ENCODE assay signal across 10 cellular contexts in the genomic region with DNA sequence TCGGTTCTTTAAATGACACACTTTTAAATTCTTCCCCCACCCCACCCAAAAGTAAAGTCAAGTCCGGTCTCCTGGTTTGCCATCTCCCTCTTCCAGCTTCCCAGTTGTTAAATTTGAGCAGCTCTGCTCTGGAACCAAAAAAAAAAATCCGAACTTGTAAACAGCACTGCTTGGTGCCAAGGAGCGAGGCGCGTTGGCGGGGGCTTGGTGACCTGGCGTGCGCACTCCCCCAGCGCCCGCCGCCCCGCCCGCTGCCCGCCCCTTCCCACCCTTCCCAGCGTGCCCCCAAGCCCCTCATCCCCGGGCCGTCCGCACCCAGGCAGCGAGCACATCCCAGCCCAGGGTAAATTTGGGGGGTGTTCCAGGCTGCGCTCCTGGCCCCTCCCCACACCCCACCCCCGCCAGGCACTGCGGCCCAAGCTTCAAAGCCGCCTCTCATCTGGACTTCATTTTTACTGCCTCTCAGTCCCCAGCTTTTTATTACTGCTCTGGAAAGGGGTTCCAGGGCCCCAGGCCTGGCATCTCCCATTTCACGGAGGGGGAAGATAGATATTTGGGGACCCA.
DNase-seq lines count a peak whose midpoint lies in the region; ATAC-seq and TF ChIP-seq lines count a peak whose summit lies in the region.
"Had no signal": no experiment of that assay in that cellular context is flagged by ENCODE, and none has a peak within 500 bp of the region (broad histone marks: within the 10 kb centered on the region; RNA-seq: fewer than 3 reads in every experiment).

No MANE protein-coding gene starts in this region.

- H3K4me3 ChIP-seq in astrocyte of the spinal cord (ENCODE audit: low read depth, low read length) (peak overlapping the region; percentile 57), stomach smooth muscle (ENCODE audit: low read length in 2 of 2) (peak overlapping the region; percentile 52 to 88)

- peak overlapping the region; percentile 97 for H3K4me3 Mint-ChIP-seq in T-helper 2 cell treated with Interferon-gamma antibody and Interleukin-4, amounts not matched to agents 5 μg/mL and 100 μg/mL, for 36 hours

- H3K27me3 Mint-ChIP-seq in T-helper 2 cell treated with Interferon-gamma antibody and Interleukin-4, amounts not matched to agents 5 μg/mL and 100 μg/mL, for 36 hours (ENCODE audit: low read depth), result no peaks in the 10 kb centered on the region

- H3K36me3 ChIP-seq in stomach smooth muscle (ENCODE audit: control insufficient read depth in 2 of 2, insufficient read depth in 2 of 2, low read length in 2 of 2), result peaks cover 16 to 17% of the 10 kb centered on the region in 2 donors

- TF ChIP-seq CTCF in astrocyte of the spinal cord (IDR thresholded peaks at IDR 0.05; ENCODE audit: low read depth, low read length), result no peak

- peaks cover 71% of the 10 kb centered on the region for H3K4me1 ChIP-seq in stomach smooth muscle (ENCODE audit: control insufficient read depth, insufficient read depth, low read length)

- peak overlapping the region; percentile 60 to 73 for H3K9ac ChIP-seq in stomach smooth muscle (ENCODE audit: low read length in 2 of 2)

- ATAC-seq in HG02884 (IDR thresholded peaks at IDR 0.05; ENCODE audit: unreplicated experiment) (no peak), GM21528 (IDR thresholded peaks at IDR 0.05; ENCODE audit: low FRiP score, unreplicated experiment) (no peak)

- H3K9me3 Mint-ChIP-seq in T-helper 2 cell treated with Interferon-gamma antibody and Interleukin-4, amounts not matched to agents 5 μg/mL and 100 μg/mL, for 36 hours, result no peaks in the 10 kb centered on the region

- no peaks in the 10 kb centered on the region for H3K9me3 ChIP-seq in stomach smooth muscle (ENCODE audit: control insufficient read depth in 2 of 2, low read length in 2 of 2)

- DNase-seq in T-helper 2 cell treated with Interferon-gamma antibody and Interleukin-4, amounts not matched to agents 5 μg/mL and 100 μg/mL, for 36 hours (ENCODE audit: low spot score), result no peak
- DNase-seq in T-helper 2 cell, result no peak
- no peak for DNase-seq in astrocyte of the spinal cord (ENCODE audit: low read depth, low spot score)
- DNase-seq in iris pigment epithelial cell (ENCODE audit: low read depth), result peak; percentile 19
- no peak for DNase-seq in NCI-H146 (lab: John Stamatoyannopoulos, UW)
- DNase-seq: AML-193, foreskin melanocyte had no signal

- peaks cover 35% of the 10 kb centered on the region for H3K36me3 Mint-ChIP-seq in T-helper 2 cell treated with Interferon-gamma antibody and Interleukin-4, amounts not matched to agents 5 μg/mL and 100 μg/mL, for 36 hours (ENCODE audit: low read depth)

- peak overlapping the region; percentile 90 for H3K27ac Mint-ChIP-seq in T-helper 2 cell treated with Interferon-gamma antibody and Interleukin-4, amounts not matched to agents 5 μg/mL and 100 μg/mL, for 36 hours

- in situ Hi-C loops in astrocyte of the spinal cord (cut with HindIII; ENCODE audit: low sequenced_read_pairs), result no loop called here

- peaks cover 64% of the 10 kb centered on the region for H3K4me1 Mint-ChIP-seq in T-helper 2 cell treated with Interferon-gamma antibody and Interleukin-4, amounts not matched to agents 5 μg/mL and 100 μg/mL, for 36 hours (ENCODE audit: low read depth)

- no peaks in the 10 kb centered on the region for H3K27me3 ChIP-seq in stomach smooth muscle (ENCODE audit: control insufficient read depth in 1 of 2, insufficient read depth in 2 of 2, low read length in 2 of 2)

- H3K27ac ChIP-seq in stomach smooth muscle (ENCODE audit: low read length), result peak overlapping the region; percentile 99
